In genomic region chr1:153251988-153252387, GRCh38 we compare ENCODE assay signal across 23 cellular contexts.
DNase-seq lines count a peak whose midpoint lies in the region; ATAC-seq and TF ChIP-seq lines count a peak whose summit lies in the region.
"Had no signal": no experiment of that assay in that cellular context is flagged by ENCODE, and none has a peak within 500 bp of the region (broad histone marks: within the 10 kb centered on the region; RNA-seq: fewer than 3 reads in every experiment).

No MANE protein-coding gene starts in this region.

- H3K4me1 ChIP-seq in BLaER1 treated with 17β-estradiol and CSF1 and Interleukin-3, amounts not matched to agents 10 nM and 100 nM: peaks cover 19 to 49% (median 41%) of the 10 kb centered on the region in 10 experiments
- H3K4me1 ChIP-seq: BE2C had no signal

- H3K27ac Mint-ChIP-seq in stimulated activated memory B cell treated with anti-CD40 and anti-IgM and Interleukin-4, amounts not matched to agents 10 μg/mL and 1 μg/mL and 100 μg/mL, for 72 hours: peak overlapping the region; percentile 40

- H3K9ac ChIP-seq in BLaER1 treated with 17β-estradiol and CSF1 and Interleukin-3, amounts not matched to agents 10 nM and 100 nM: no peak overlapping the region

- H3K4me3 Mint-ChIP-seq in stimulated activated memory B cell treated with anti-CD40 and anti-IgM and Interleukin-4, amounts not matched to agents 10 μg/mL and 1 μg/mL and 100 μg/mL, for 72 hours: no peak overlapping the region
- H3K4me3 Mint-ChIP-seq: CD4-positive, CD25-positive, alpha-beta regulatory T cell had no signal

- no peaks in the 10 kb centered on the region for H3K36me3 Mint-ChIP-seq in stimulated activated memory B cell treated with anti-CD40 and anti-IgM and Interleukin-4, amounts not matched to agents 10 μg/mL and 1 μg/mL and 100 μg/mL, for 72 hours
- H3K36me3 Mint-ChIP-seq: CD4-positive, CD25-positive, alpha-beta regulatory T cell had no signal

- no peaks in the 10 kb centered on the region for H3K36me3 ChIP-seq in BLaER1 treated with 17β-estradiol and CSF1 and Interleukin-3, amounts not matched to agents 10 nM and 100 nM
- no peaks in the 10 kb centered on the region for H3K36me3 ChIP-seq in WERI-Rb-1
- H3K36me3 ChIP-seq: BE2C had no signal

- H3K4me3 ChIP-seq in BLaER1 treated with 17β-estradiol and CSF1 and Interleukin-3, amounts not matched to agents 10 nM and 100 nM: no peak overlapping the region
- no peak overlapping the region for H3K4me3 ChIP-seq in WERI-Rb-1 (ENCODE audit: low read depth, low read length)

- H3K27me3 Mint-ChIP-seq in stimulated activated memory B cell treated with anti-CD40 and anti-IgM and Interleukin-4, amounts not matched to agents 10 μg/mL and 1 μg/mL and 100 μg/mL, for 72 hours: peaks cover 60% of the 10 kb centered on the region

- no peaks in the 10 kb centered on the region for H4K20me1 ChIP-seq in BLaER1 treated with 17β-estradiol and CSF1 and Interleukin-3, amounts not matched to agents 10 nM and 100 nM

- H3K27me3 ChIP-seq in BLaER1 treated with 17β-estradiol and CSF1 and Interleukin-3, amounts not matched to agents 10 nM and 100 nM: no peaks in the 10 kb centered on the region
- no peaks in the 10 kb centered on the region for H3K27me3 ChIP-seq in WERI-Rb-1 (ENCODE audit: insufficient read depth, low read depth, severe bottlenecking)
- H3K27me3 ChIP-seq: BE2C had no signal

- H3K4me1 Mint-ChIP-seq in stimulated activated memory B cell treated with anti-CD40 and anti-IgM and Interleukin-4, amounts not matched to agents 10 μg/mL and 1 μg/mL and 100 μg/mL, for 72 hours: peaks cover 18% of the 10 kb centered on the region

- no peak overlapping the region; a peak in 1 of 22 replicates for H3K27ac ChIP-seq in BLaER1 treated with 17β-estradiol and CSF1 and Interleukin-3, amounts not matched to agents 10 nM and 100 nM
- no peak overlapping the region; the same call in 1 of the 2 replicates for H3K27ac ChIP-seq in WERI-Rb-1
- H3K27ac ChIP-seq: RWPE1 had no signal

- H3K9me3 Mint-ChIP-seq in stimulated activated memory B cell treated with anti-CD40 and anti-IgM and Interleukin-4, amounts not matched to agents 10 μg/mL and 1 μg/mL and 100 μg/mL, for 72 hours: no peaks in the 10 kb centered on the region
- H3K9me3 Mint-ChIP-seq: CD4-positive, CD25-positive, alpha-beta regulatory T cell had no signal

- ATAC-seq in stimulated activated memory B cell treated with anti-CD40 and anti-IgM and Interleukin-4, amounts not matched to agents 10 μg/mL and 1 μg/mL and 100 μg/mL, for 72 hours: no peak
- no peak for ATAC-seq in HG02763 (IDR thresholded peaks at IDR 0.05; ENCODE audit: unreplicated experiment)
- no peak for ATAC-seq in GM21737 (IDR thresholded peaks at IDR 0.05; ENCODE audit: unreplicated experiment)
- ATAC-seq: Panc1 had no signal

- DNase-seq in NCI-H524 treated with DMSO at 0.1 percent for 48 hours (lab: John Stamatoyannopoulos, UW) (peak; percentile 77), WERI-Rb-1 (peak; percentile 84)
- no peak for DNase-seq in effector CD8-positive, alpha-beta T cell (lab: John Stamatoyannopoulos, UW)
- DNase-seq: 8988T; ACHN; BE2C; CD4-positive, CD25-positive, alpha-beta regulatory T cell; DMS53; NCI-H1092; NCI-H1417 treated with DMSO at 0.1 percent for 48 hours; NCI-H1694 treated with DMSO at 0.1 percent for 48 hours; NCI-H2081 treated with DMSO at 0.1 percent for 48 hours; NCI-H2171; NCI-H226; NCI-H510A; NCI-H774; SHP77 had no signal

- peak overlapping the region in 9 of 11 experiments; percentile 50 to 82 (median 73); a peak in 18 of 22 replicates for H3K4me2 ChIP-seq in BLaER1 treated with 17β-estradiol and CSF1 and Interleukin-3, amounts not matched to agents 10 nM and 100 nM

- TF ChIP-seq CTCF in WERI-Rb-1 (IDR thresholded peaks at IDR 0.05; ENCODE audit: low read depth, low read length): peak; percentile 39; the same call in 1 of the 2 replicates

- H3K9me3 ChIP-seq in BLaER1 treated with 17β-estradiol and CSF1 and Interleukin-3, amounts not matched to agents 10 nM and 100 nM (replicated peaks in 1 of 11): no peaks in the 10 kb centered on the region
- H3K9me3 ChIP-seq in WERI-Rb-1 (ENCODE audit: severe bottlenecking): no peaks in the 10 kb centered on the region
- H3K9me3 ChIP-seq: BE2C had no signal
